ENCODE assay signal across 1 cellular context in genomic region chr16:88464447-88465318, GRCh38.
TF ChIP-seq lines count a peak whose summit lies in the region.

No MANE protein-coding gene starts in this region.

TF ChIP-seq in SK-N-SH, 30 proteins besides CTCF, POLR2A, EP300 and RAD21 (continued from another document):
- peak; percentile 66 for TF ChIP-seq CHD2 (IDR thresholded peaks at IDR 0.05; ENCODE audit: low read length, partially characterized antibody)
- no peak for TF ChIP-seq POLR2AphosphoS5 (IDR thresholded peaks at IDR 0.05; ENCODE audit: low read depth, low read length)
- TF ChIP-seq EZH2phosphoT487 (IDR thresholded peaks at IDR 0.05; ENCODE audit: borderline replicate concordance, low read depth): no peak
- TF ChIP-seq MXI1 (IDR thresholded peaks at IDR 0.05; ENCODE audit: low read depth, low read length): peak; percentile 44; the same call in 1 of the 2 replicates
- TF ChIP-seq RXRA (IDR thresholded peaks at IDR 0.05; ENCODE audit: borderline replicate concordance, low read depth): no peak
- TF ChIP-seq RCOR1 (IDR thresholded peaks at IDR 0.05; ENCODE audit: low read length): peak; percentile 90
- no peak for TF ChIP-seq JUND (IDR thresholded peaks at IDR 0.05)
- TF ChIP-seq SIN3A (IDR thresholded peaks at IDR 0.05; ENCODE audit: borderline replicate concordance, low read depth, low read length): no peak
- TF ChIP-seq, protein P1, sequence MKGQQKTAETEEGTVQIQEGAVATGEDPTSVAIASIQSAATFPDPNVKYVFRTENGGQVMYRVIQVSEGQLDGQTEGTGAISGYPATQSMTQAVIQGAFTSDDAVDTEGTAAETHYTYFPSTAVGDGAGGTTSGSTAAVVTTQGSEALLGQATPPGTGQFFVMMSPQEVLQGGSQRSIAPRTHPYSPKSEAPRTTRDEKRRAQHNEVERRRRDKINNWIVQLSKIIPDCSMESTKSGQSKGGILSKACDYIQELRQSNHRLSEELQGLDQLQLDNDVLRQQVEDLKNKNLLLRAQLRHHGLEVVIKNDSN (IDR thresholded peaks at IDR 0.05; ENCODE audit: borderline replicate concordance, low read depth): no peak
- TF ChIP-seq ELF1 (IDR thresholded peaks at IDR 0.05): no peak
- TF ChIP-seq REST (IDR thresholded peaks at IDR 0.05; ENCODE audit: low read depth, low read length): no peak
- TF ChIP-seq TEAD4 (IDR thresholded peaks at IDR 0.05; ENCODE audit: borderline replicate concordance, insufficient read depth): peak; percentile 17; the same call in 1 of the 2 replicates
- TF ChIP-seq GATA2 (CRISPR knock-in tag; IDR thresholded peaks at IDR 0.05): peak; percentile 98
